ENCODE assay signal across 2 cellular contexts in the genomic region with DNA sequence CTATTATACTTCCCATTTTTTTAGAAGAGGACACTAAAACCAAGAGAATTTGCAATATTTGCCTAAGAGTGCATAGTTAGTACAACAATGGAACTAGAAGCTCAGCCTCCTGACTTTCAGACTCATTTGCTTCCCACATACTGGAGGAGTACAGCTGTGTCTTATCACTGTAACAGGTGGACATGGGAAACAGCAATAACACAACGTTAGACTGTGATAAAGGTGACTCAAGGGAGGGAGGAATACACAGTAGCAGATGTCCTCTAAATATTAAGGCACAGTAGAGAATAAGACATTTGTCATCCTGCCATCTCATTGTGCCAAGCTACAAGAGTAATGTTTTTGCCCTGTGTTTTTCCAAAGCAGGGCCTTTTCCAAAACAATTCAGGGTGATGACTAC.
TF ChIP-seq lines count a peak whose summit lies in the region.

No MANE protein-coding gene starts in this region.

TF ChIP-seq in H1, 55 proteins besides CTCF, POLR2A, EP300 and RAD21 (continued from another document):
- TF ChIP-seq ATF3 (IDR thresholded peaks at IDR 0.05; ENCODE audit: insufficient read depth, low read depth, low read length) (no peak), FOSL1 (IDR thresholded peaks at IDR 0.05; ENCODE audit: insufficient read depth, low read depth, low read length) (no peak), CTBP2 (IDR thresholded peaks at IDR 0.05; ENCODE audit: borderline replicate concordance, insufficient read depth, insufficient read length, low read length) (no peak)

TF ChIP-seq in GM12891, 5 proteins besides CTCF, POLR2A, EP300 and RAD21 (continued from another document):
- no peak for TF ChIP-seq SPI1 (IDR thresholded peaks at IDR 0.05; ENCODE audit: low read depth, low read length)
